In genomic region chr11:15967166-15967565, GRCh38 we compare ENCODE assay signal across 10 cellular contexts.
DNase-seq lines count a peak whose midpoint lies in the region; ATAC-seq and TF ChIP-seq lines count a peak whose summit lies in the region.
"Had no signal": no experiment of that assay in that cellular context is flagged by ENCODE, and none has a peak within 500 bp of the region (broad histone marks: within the 10 kb centered on the region; RNA-seq: fewer than 3 reads in every experiment).

No MANE protein-coding gene starts in this region.

- no peak overlapping the region for H3K4me3 ChIP-seq in mucosa of descending colon

- ATAC-seq in mucosa of descending colon (peak; percentile 91), HG03025 (IDR thresholded peaks at IDR 0.05; ENCODE audit: low FRiP score, unreplicated experiment) (no peak)

- H3K36me3 ChIP-seq in mucosa of descending colon (ENCODE audit: low read depth) = no peaks in the 10 kb centered on the region

- no peak overlapping the region for H3K27ac Mint-ChIP-seq in immature natural killer cell
- H3K27ac Mint-ChIP-seq: stimulated activated naive CD8-positive, alpha-beta T cell treated with anti-CD3 and anti-CD28 coated beads, Interleukin-15, Interleukin-2, amounts not matched to agents 100 ng/mL and 50 ng/mL, for 24 hours had no signal

- H3K4me3 Mint-ChIP-seq in immature natural killer cell = no peak overlapping the region
- H3K4me3 Mint-ChIP-seq: stimulated activated naive CD8-positive, alpha-beta T cell treated with anti-CD3 and anti-CD28 coated beads, Interleukin-15, Interleukin-2, amounts not matched to agents 100 ng/mL and 50 ng/mL, for 24 hours had no signal

- peaks cover 0 to 3% (median 2%) of the 10 kb centered on the region in 3 donors for H3K27me3 Mint-ChIP-seq in immature natural killer cell (ENCODE audit: low read depth in 3 of 3)

- peaks cover 0 to 1% (median 0%) of the 10 kb centered on the region in 6 donors for H3K9me3 Mint-ChIP-seq in immature natural killer cell
- H3K9me3 Mint-ChIP-seq: stimulated activated naive CD8-positive, alpha-beta T cell treated with anti-CD3 and anti-CD28 coated beads, Interleukin-15, Interleukin-2, amounts not matched to agents 100 ng/mL and 50 ng/mL, for 24 hours had no signal

- H3K4me1 Mint-ChIP-seq in immature natural killer cell = no peaks in the 10 kb centered on the region

- TF ChIP-seq CTCF in mucosa of descending colon (IDR thresholded peaks at IDR 0.05) = no peak

- DNase-seq in DMS153 treated with DMSO at 0.1 percent for 48 hours (lab: John Stamatoyannopoulos, UW; ENCODE audit: unreplicated experiment) (peak; percentile 66), NCI-H226 (peak; percentile 40), dedifferentiated amniotic fluid mesenchymal stem cell (ENCODE audit: extremely low spot score) (peak; percentile 26), mucosa of descending colon (peak in 1 of 3 donors; percentile 88), immature natural killer cell (no peak)
- no peak for DNase-seq in activated CD4-positive, alpha-beta T cell treated with anti-CD3 and anti-CD28 coated beads for 48 hours
- no peak for DNase-seq in activated CD4-positive, alpha-beta T cell treated with anti-CD3 and anti-CD28 coated beads, Interleukin-2, amount 50 U/mL, for 1 hour
- DNase-seq: COR-L47 had no signal

- H3K36me3 Mint-ChIP-seq in immature natural killer cell = no peaks in the 10 kb centered on the region

- H3K9me3 ChIP-seq in mucosa of descending colon = no peaks in the 10 kb centered on the region

- peaks cover 32% of the 10 kb centered on the region for H3K4me1 ChIP-seq in mucosa of descending colon (ENCODE audit: low read depth)

- intact Hi-C loops in mucosa of descending colon (cut with DNase I, micrococcal nuclease) = no loop called here

Comparison
In these comparisons a context has a peak if more than half of its experiments do, and no peak if none do; other contexts are left out.
1. DNase-seq: peak in DMS153 treated with DMSO at 0.1 percent for 48 hours (single experiment), NCI-H226 (single experiment) and dedifferentiated amniotic fluid mesenchymal stem cell (single experiment); none in activated CD4-positive, alpha-beta T cell treated with anti-CD3 and anti-CD28 coated beads for 48 hours (single experiment), immature natural killer cell (0 of 3) and activated CD4-positive, alpha-beta T cell treated with anti-CD3 and anti-CD28 coated beads, Interleukin-2, amount 50 U/mL, for 1 hour (single experiment).